Comparison of ENCODE assay signal across 8 cellular contexts in genomic region chr1:157045251-157046218, GRCh38. TPM values are rescaled to one million over a fixed set of nuclear protein-coding genes. Genes with fewer than 3 reads are reported as not detected.
DNase-seq lines count a peak whose midpoint lies in the region; ATAC-seq lines count a peak whose summit lies in the region.

ARHGEF11 (minus strand) TSS chr1:157045742; CDS start chr1:157044330, 1,412 bp downstream.

- no peaks in the 10 kb centered on the region for H3K9me3 Mint-ChIP-seq in activated CD8-positive, alpha-beta memory T cell treated with anti-CD3 and anti-CD28 coated beads, Interleukin-2, amount 10 ng/mL, durations not matched to agents 7 days and 5 days (ENCODE audit: low read depth)

- peaks cover 3% of the 10 kb centered on the region for H3K36me3 Mint-ChIP-seq in activated CD8-positive, alpha-beta memory T cell treated with anti-CD3 and anti-CD28 coated beads, Interleukin-2, amount 10 ng/mL, durations not matched to agents 7 days and 5 days

- H3K4me1 Mint-ChIP-seq in activated CD8-positive, alpha-beta memory T cell treated with anti-CD3 and anti-CD28 coated beads, Interleukin-2, amount 10 ng/mL, durations not matched to agents 7 days and 5 days: peaks cover 10% of the 10 kb centered on the region

- peak; percentile 96 for DNase-seq in AG08396 (ENCODE audit: low spot score)
- peak; percentile 80 to 98 for DNase-seq in NCI-H526 (lab: John Stamatoyannopoulos, UW)
- DNase-seq in activated CD8-positive, alpha-beta memory T cell treated with anti-CD3 and anti-CD28 coated beads, Interleukin-2, amount 10 ng/mL, durations not matched to agents 7 days and 5 days: peak; percentile 44
- DNase-seq in midbrain (lab: John Stamatoyannopoulos, UW): peak; percentile 90
- DNase-seq in substantia nigra (lab: John Stamatoyannopoulos, UW): peak; percentile 44 to 94 (median 80)

- peak within 1 kb of the TSS; percentile 79 for H3K27ac ChIP-seq in substantia nigra (ENCODE audit: low read depth, low read length, poor library complexity, severe bottlenecking)

- ATAC-seq in GM18517 (IDR thresholded peaks at IDR 0.05; ENCODE audit: unreplicated experiment): peak; percentile 64
- ATAC-seq in HG03432 (IDR thresholded peaks at IDR 0.05; ENCODE audit: unreplicated experiment): peak; percentile 82
- peak; percentile 64 for ATAC-seq in activated CD8-positive, alpha-beta memory T cell treated with anti-CD3 and anti-CD28 coated beads, Interleukin-2, amount 10 ng/mL, durations not matched to agents 7 days and 5 days
- peak; percentile 91 for ATAC-seq in esophagus mucosa

- H3K27me3 Mint-ChIP-seq in activated CD8-positive, alpha-beta memory T cell treated with anti-CD3 and anti-CD28 coated beads, Interleukin-2, amount 10 ng/mL, durations not matched to agents 7 days and 5 days: peaks cover 84% of the 10 kb centered on the region

- H3K4me3 Mint-ChIP-seq in activated CD8-positive, alpha-beta memory T cell treated with anti-CD3 and anti-CD28 coated beads, Interleukin-2, amount 10 ng/mL, durations not matched to agents 7 days and 5 days: peak within 1 kb of the TSS; percentile 77

- no peak within 1 kb of the TSS for H3K27ac Mint-ChIP-seq in activated CD8-positive, alpha-beta memory T cell treated with anti-CD3 and anti-CD28 coated beads, Interleukin-2, amount 10 ng/mL, durations not matched to agents 7 days and 5 days

- CTCF ChIA-PET in activated CD8-positive, alpha-beta memory T cell treated with anti-CD3 and anti-CD28 coated beads, Interleukin-2, amount 10 ng/mL, durations not matched to agents 7 days and 5 days (lab: Charles Lee): no interaction called here

RNA-seq across cellular contexts. Expression of gene ARHGEF11, which starts in this region (rescaled TPM):
- 1 to 10 TPM in 1 of 2 experiments, under 1 TPM in 1; 0.66 to 6.1 TPM for total RNA-seq in activated CD8-positive, alpha-beta memory T cell treated with anti-CD3 and anti-CD28 coated beads, Interleukin-2, amount 10 ng/mL, durations not matched to agents 7 days and 5 days
- 13.2 TPM for total RNA-seq in esophagus mucosa

Comparison
In these comparisons a context has a peak if more than half of its experiments do, and no peak if none do; other contexts are left out.
1. Peak in every context shown above with its lines: DNase-seq, ATAC-seq and H3K27ac ChIP-seq.
2. DNase-seq: peak in every context shown above with its lines; median percentile 96 in AG08396; 90 in midbrain; 89 in NCI-H526; 80 in substantia nigra; 44 in activated CD8-positive, alpha-beta memory T cell treated with anti-CD3 and anti-CD28 coated beads, Interleukin-2, amount 10 ng/mL, durations not matched to agents 7 days and 5 days.